22 cellular contexts compared by ENCODE assay signal in genomic region chr17:28189667-28190066, GRCh38.
DNase-seq lines count a peak whose midpoint lies in the region; ATAC-seq, FAIRE-seq and TF ChIP-seq lines count a peak whose summit lies in the region.
"Had no signal": no experiment of that assay in that cellular context is flagged by ENCODE, and none has a peak within 500 bp of the region (broad histone marks: within the 10 kb centered on the region; RNA-seq: fewer than 3 reads in every experiment).

No MANE protein-coding gene starts in this region.

- ATAC-seq in WTC11 (no peak), gastrocnemius medialis (no peak), esophagus mucosa (no peak)
- ATAC-seq: HCT116, psoas muscle had no signal

- H3K4me3 ChIP-seq in endothelial cell of umbilical vein (replicated peaks in 1 of 3; ENCODE audit: insufficient read depth in 1 of 3, low read depth in 1 of 3, low read length in 3 of 3) = no peak overlapping the region
- no peak overlapping the region for H3K4me3 ChIP-seq in osteoblast (ENCODE audit: insufficient read depth, low read length)
- H3K4me3 ChIP-seq in gastrocnemius medialis = no peak overlapping the region
- H3K4me3 ChIP-seq: psoas muscle had no signal

- H3K27me3 Mint-ChIP-seq in HFFc6 (ENCODE audit: insufficient read depth) = no peaks in the 10 kb centered on the region
- H3K27me3 Mint-ChIP-seq in WTC11 (ENCODE audit: low read depth) = no peaks in the 10 kb centered on the region
- H3K27me3 Mint-ChIP-seq: brain; CD4-positive, alpha-beta memory T cell; type B pancreatic cell had no signal

- H3K4me3 Mint-ChIP-seq in HFFc6 (no peak overlapping the region), WTC11 (no peak overlapping the region)
- H3K4me3 Mint-ChIP-seq: CD4-positive, alpha-beta memory T cell; type B pancreatic cell had no signal

- no peaks in the 10 kb centered on the region for H3K79me2 ChIP-seq in endothelial cell of umbilical vein (ENCODE audit: control insufficient read depth, insufficient read depth, low read length)
- no peaks in the 10 kb centered on the region for H3K79me2 ChIP-seq in osteoblast (ENCODE audit: insufficient read depth, low read length)

- POLR2A ChIA-PET in WTC11 (lab: Charles Lee) = no interaction called here
- POLR2A ChIA-PET in endothelial cell of umbilical vein (lab: Charles Lee) = no interaction called here

- CTCF ChIA-PET in WTC11 (lab: Charles Lee) (interaction anchor here (0.7 kb wide), 1 partner anchor 62 kb away, joined by 3 read pairs; no protein-coding TSS in a partner anchor), endothelial cell of umbilical vein (lab: Charles Lee) (interaction anchor here (0.6 to 1.1 kb wide), 2 partner anchors 13 to 14 kb away, joined by 3 to 6 read pairs; no protein-coding TSS in a partner anchor)

- H3K36me3 ChIP-seq in endothelial cell of umbilical vein (ENCODE audit: control insufficient read depth in 2 of 2, extremely low read depth in 1 of 2, insufficient read depth in 2 of 2, low read length in 2 of 2) (peaks cover 4 to 11% of the 10 kb centered on the region in 2 experiments), osteoblast (ENCODE audit: insufficient read depth, low read length) (peaks cover 49% of the 10 kb centered on the region), gastrocnemius medialis (peaks cover 0 to 40% of the 10 kb centered on the region in 2 donors)

- peak overlapping the region; percentile 4; the same call in 1 of the 2 replicates for H3K27ac Mint-ChIP-seq in HFFc6
- 0 out of 2 replicates have a peak overlapping the region, but pooled peaks have one; percentile 28 for H3K27ac Mint-ChIP-seq in WTC11
- H3K27ac Mint-ChIP-seq: CD4-positive, alpha-beta memory T cell; type B pancreatic cell had no signal

- no peak overlapping the region for H3K4me2 ChIP-seq in endothelial cell of umbilical vein (ENCODE audit: insufficient read depth, low read length)
- H3K4me2 ChIP-seq in osteoblast (ENCODE audit: insufficient read depth, low read length) = no peak overlapping the region

- H3K9me3 Mint-ChIP-seq in HFFc6 (peaks cover 12% of the 10 kb centered on the region), WTC11 (peaks cover 16% of the 10 kb centered on the region)
- H3K9me3 Mint-ChIP-seq: brain had no signal

- H3K27me3 ChIP-seq in endothelial cell of umbilical vein (ENCODE audit: control insufficient read depth in 2 of 2, insufficient read depth in 2 of 2, low read length in 2 of 2) = no peaks in the 10 kb centered on the region
- H3K27me3 ChIP-seq in osteoblast (ENCODE audit: insufficient read depth, low read length) = no peaks in the 10 kb centered on the region
- H3K27me3 ChIP-seq in gastrocnemius medialis = no peaks in the 10 kb centered on the region

- TF ChIP-seq POLR2A in endothelial cell of umbilical vein (IDR thresholded peaks at IDR 0.05; ENCODE audit: low read depth, low read length) (no peak), gastrocnemius medialis (IDR thresholded peaks at IDR 0.05) (no peak)

- peaks cover 39% of the 10 kb centered on the region for H3K36me3 Mint-ChIP-seq in HFFc6 (ENCODE audit: low read depth)
- peaks cover 38% of the 10 kb centered on the region for H3K36me3 Mint-ChIP-seq in WTC11

- H3K9me3 ChIP-seq in endothelial cell of umbilical vein (replicated peaks; ENCODE audit: control insufficient read depth, insufficient read depth, low read length) (no peaks in the 10 kb centered on the region), osteoblast (ENCODE audit: low read depth, low read length) (no peaks in the 10 kb centered on the region), gastrocnemius medialis (no peaks in the 10 kb centered on the region)
- H3K9me3 ChIP-seq: psoas muscle had no signal

- no peak overlapping the region for H3K27ac ChIP-seq in endothelial cell of umbilical vein (ENCODE audit: insufficient read depth, low read depth, low read length)
- H3K27ac ChIP-seq in osteoblast (ENCODE audit: low read depth, low read length) = no peak overlapping the region
- no peak overlapping the region for H3K27ac ChIP-seq in gastrocnemius medialis
- H3K27ac ChIP-seq: psoas muscle had no signal

- FAIRE-seq in endothelial cell of umbilical vein (lab: Jason Lieb, UNC) = no peak
- FAIRE-seq: GM12891 had no signal

- H3K9ac ChIP-seq in endothelial cell of umbilical vein (replicated peaks; ENCODE audit: extremely low read depth, insufficient read depth, low read length) = no peak overlapping the region

- intact Hi-C loops in endothelial cell of umbilical vein (cut with micrococcal nuclease) = no loop called here
- intact Hi-C loops in gastrocnemius medialis (cut with DNase I; ENCODE audit: low total_unique reads) = no loop called here

- in situ Hi-C loops in gastrocnemius medialis (cut with MboI; ENCODE audit: low sequenced_read_pairs in 4 of 4) = no loop called here

- H4K20me1 ChIP-seq in endothelial cell of umbilical vein (replicated peaks; ENCODE audit: control insufficient read depth, extremely low read depth, insufficient read depth, low read length) (no peaks in the 10 kb centered on the region), osteoblast (ENCODE audit: insufficient read depth, low read length) (no peaks in the 10 kb centered on the region)

- dilution Hi-C loops in endothelial cell of umbilical vein (cut with MboI; ENCODE audit: extremely low pct_ligation_motif_present, low sequenced_read_pairs) = no loop called here

- H3K4me1 Mint-ChIP-seq in HFFc6 (ENCODE audit: low read depth) = peaks cover 13% of the 10 kb centered on the region
- peaks cover 8% of the 10 kb centered on the region; the same call in 1 of the 2 replicates for H3K4me1 Mint-ChIP-seq in WTC11
- H3K4me1 Mint-ChIP-seq: brain; CD4-positive, alpha-beta memory T cell had no signal

- H2AFZ ChIP-seq in endothelial cell of umbilical vein (ENCODE audit: low read depth, low read length) (no peak overlapping the region), osteoblast (ENCODE audit: low read length) (no peak overlapping the region)

- DNase-seq in HFFc6 = no peak
- no peak for DNase-seq in WTC11 (ENCODE audit: low spot score)
- DNase-seq in endothelial cell of umbilical vein (ENCODE audit: low read depth, low spot score) = peak; percentile 75
- DNase-seq in osteoblast (ENCODE audit: insufficient read length, low spot score, missing footprints) = peak; percentile 55
- DNase-seq in gastrocnemius medialis = no peak
- DNase-seq in NCI-H2227 (lab: John Stamatoyannopoulos, UW; ENCODE audit: unreplicated experiment) = no peak
- no peak for DNase-seq in stimulated activated CD4-positive, alpha-beta T cell treated with anti-CD3 and anti-CD28 coated beads, Interleukin-4, amount 100 ng/mL, for 4 hours
- DNase-seq: activated CD4-positive, alpha-beta T cell treated with anti-CD3 and anti-CD28 coated beads, Interleukin-2, amount 50 U/mL, for 48 hours; activated T-cell treated with anti-CD3 and anti-CD28 coated beads, Interleukin-2, amount 50 U/mL, for 48 hours; CD4-positive, alpha-beta memory T cell; DMS53; mesenchymal stem cell; NCI-H1436 treated with DMSO at 0.1 percent for 48 hours; NCI-H446; psoas muscle; stimulated activated CD4-positive, alpha-beta T cell treated with anti-CD3 and anti-CD28 coated beads, Interleukin-4, amount 100 ng/mL, for 24 hours; T1000 had no signal

- H3K4me1 ChIP-seq in endothelial cell of umbilical vein (ENCODE audit: control insufficient read depth, extremely low read depth, insufficient read depth, low read length) (peaks cover 14% of the 10 kb centered on the region), osteoblast (ENCODE audit: insufficient read depth, low read length) (no peaks in the 10 kb centered on the region), gastrocnemius medialis (no peaks in the 10 kb centered on the region)
- H3K4me1 ChIP-seq: psoas muscle had no signal

- no peaks in the 10 kb centered on the region for H3K9me1 ChIP-seq in endothelial cell of umbilical vein (replicated peaks; ENCODE audit: control insufficient read depth, extremely low read depth, insufficient read depth, low read length)

- no TSS peak for BruUV-seq in endothelial cell of umbilical vein (replicated peaks; lab: Mats Ljungman, UMichigan)

- TF ChIP-seq CTCF in HFFc6 (IDR thresholded peaks at IDR 0.05) = no peak
- no peak for TF ChIP-seq CTCF in WTC11 (IDR thresholded peaks at IDR 0.05)
- TF ChIP-seq CTCF in endothelial cell of umbilical vein (IDR thresholded peaks at IDR 0.05; ENCODE audit: extremely low read depth in 1 of 2, insufficient read depth in 1 of 2, low read depth in 1 of 2, low read length in 2 of 2) = no peak
- no peak for TF ChIP-seq CTCF in osteoblast (IDR thresholded peaks at IDR 0.05; ENCODE audit: extremely low read depth, low read depth, low read length)
- no peak for TF ChIP-seq CTCF in gastrocnemius medialis (IDR thresholded peaks at IDR 0.05 in 4 of 5, conservative IDR thresholded peaks at IDR 0.05 in 1 of 5)

TF ChIP-seq in WTC11, 78 proteins besides CTCF, POLR2A, EP300 and RAD21 (continues in another document):
- no peak for TF ChIP-seq PREB (CRISPR knock-in tag; IDR thresholded peaks at IDR 0.05; ENCODE audit: borderline replicate concordance)
- no peak for TF ChIP-seq MXD4 (CRISPR knock-in tag; IDR thresholded peaks at IDR 0.05; ENCODE audit: borderline replicate concordance)
- TF ChIP-seq ZNF232 (CRISPR knock-in tag; IDR thresholded peaks at IDR 0.05) = no peak
- no peak for TF ChIP-seq NFATC4 (CRISPR knock-in tag; IDR thresholded peaks at IDR 0.05)
- TF ChIP-seq ZNF138 (CRISPR knock-in tag; conservative IDR thresholded peaks at IDR 0.05) = no peak

TF ChIP-seq in endothelial cell of umbilical vein, 7 proteins besides CTCF, POLR2A, EP300 and RAD21:
- TF ChIP-seq JUN (IDR thresholded peaks at IDR 0.05; ENCODE audit: borderline replicate concordance, insufficient read depth, insufficient read length, low read depth) = no peak
- no peak for TF ChIP-seq POLR2AphosphoS5 (IDR thresholded peaks at IDR 0.05; ENCODE audit: insufficient read depth, low read depth, low read length)
- no peak for TF ChIP-seq EZH2 (IDR thresholded peaks at IDR 0.05; ENCODE audit: borderline replicate concordance, low read depth, low read length, severe bottlenecking)
- no peak for TF ChIP-seq GATA2 (IDR thresholded peaks at IDR 0.05; ENCODE audit: insufficient read depth, insufficient read length, low read depth, low read length)
- TF ChIP-seq FOS (IDR thresholded peaks at IDR 0.05; ENCODE audit: borderline replicate concordance, insufficient read depth, low read length) = no peak
- no peak for TF ChIP-seq MAX (IDR thresholded peaks at IDR 0.05; ENCODE audit: insufficient read depth, insufficient read length)
- no peak for TF ChIP-seq MYC (IDR thresholded peaks at IDR 0.05; ENCODE audit: low read depth, low read length)

Comparison
In these comparisons a context has a peak if more than half of its experiments do, and no peak if none do; other contexts are left out.
1. DNase-seq: peak in endothelial cell of umbilical vein (single experiment) and osteoblast (single experiment); none in HFFc6 (single experiment), WTC11 (single experiment), gastrocnemius medialis (0 of 2), NCI-H2227 (single experiment) and stimulated activated CD4-positive, alpha-beta T cell treated with anti-CD3 and anti-CD28 coated beads, Interleukin-4, amount 100 ng/mL, for 4 hours (0 of 2).